Comparison of ENCODE assay signal across 1 cellular context in the genomic region with DNA sequence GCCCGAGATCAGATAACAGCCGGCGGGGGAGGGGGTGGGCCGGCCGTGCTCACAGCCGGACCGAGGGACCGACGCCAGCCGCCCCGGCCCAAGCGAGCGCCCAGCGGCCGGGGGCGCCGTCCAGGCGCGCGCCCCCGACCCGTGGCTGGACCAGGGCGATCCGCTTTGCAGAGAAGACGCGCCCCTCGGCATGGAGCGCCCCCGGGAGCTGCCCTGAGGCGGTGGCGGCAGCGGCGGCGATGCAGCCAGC.
TF ChIP-seq lines count a peak whose summit lies in the region.

No MANE protein-coding gene starts in this region.

TF ChIP-seq in endothelial cell of umbilical vein, 7 proteins besides CTCF, POLR2A, EP300 and RAD21:
- no peak for TF ChIP-seq MYC (IDR thresholded peaks at IDR 0.05; ENCODE audit: low read depth, low read length)
- TF ChIP-seq MAX (IDR thresholded peaks at IDR 0.05; ENCODE audit: insufficient read depth, insufficient read length), result no peak
- no peak for TF ChIP-seq FOS (IDR thresholded peaks at IDR 0.05; ENCODE audit: borderline replicate concordance, insufficient read depth, low read length)
- TF ChIP-seq GATA2 (IDR thresholded peaks at IDR 0.05; ENCODE audit: insufficient read depth, insufficient read length, low read depth, low read length), result peak; percentile 21
- no peak for TF ChIP-seq JUN (IDR thresholded peaks at IDR 0.05; ENCODE audit: borderline replicate concordance, insufficient read depth, insufficient read length, low read depth)
- no peak for TF ChIP-seq POLR2AphosphoS5 (IDR thresholded peaks at IDR 0.05; ENCODE audit: insufficient read depth, low read depth, low read length)
TF ChIP-seq in endothelial cell of umbilical vein: peak in this region for 1.
